22 cellular contexts compared by ENCODE assay signal in genomic region chr13:30496147-30496546, GRCh38. TPM values are rescaled to one million over a fixed set of nuclear protein-coding genes. Genes with fewer than 3 reads are reported as not detected.
DNase-seq lines count a peak whose midpoint lies in the region; ATAC-seq, FAIRE-seq and TF ChIP-seq lines count a peak whose summit lies in the region.
"Had no signal": no experiment of that assay in that cellular context is flagged by ENCODE, and none has a peak within 500 bp of the region (broad histone marks: within the 10 kb centered on the region; RNA-seq: fewer than 3 reads in every experiment).

No MANE protein-coding gene starts in this region.

- WGBS in body of pancreas, 2 donors: 34 to 56% methylated on average over 2 of the region's 2 CpGs
- 80 to 92% methylated on average over 2 of the region's 2 CpGs for WGBS in lower leg skin, 2 donors
- WGBS in pancreas, 2 donors: 42 to 51% methylated on average over 2 of the region's 2 CpGs

- intact Hi-C loops in body of pancreas (cut with DNase I): no loop called here
- intact Hi-C loops in lower leg skin (cut with DNase I; ENCODE audit: low total_unique reads): no loop called here
- intact Hi-C loops in pancreas (cut with DNase I): no loop called here

- no peaks in the 10 kb centered on the region for H3K27me3 ChIP-seq in body of pancreas
- H3K27me3 ChIP-seq in pancreas: no peaks in the 10 kb centered on the region
- H3K27me3 ChIP-seq: BLaER1 had no signal

- TF ChIP-seq POLR2A in GM12891 (IDR thresholded peaks at IDR 0.05; ENCODE audit: low read depth, low read length) (no peak), body of pancreas (IDR thresholded peaks at IDR 0.05) (no peak), lower leg skin (IDR thresholded peaks at IDR 0.05) (no peak)

- H3K27ac ChIP-seq in body of pancreas (peak overlapping the region in 3 of 4 donors; percentile 25 to 54 (median 30)), pancreas (peak overlapping the region in 2 of 4 donors; percentile 2 to 6)
- H3K27ac ChIP-seq: 22Rv1, BLaER1, C4-2B, GM23248 had no signal

- H3K4me3 ChIP-seq in body of pancreas: no peak overlapping the region
- H3K4me3 ChIP-seq in lower leg skin (ENCODE audit: low read depth, poor library complexity, severe bottlenecking): peak overlapping the region; percentile 15
- H3K4me3 ChIP-seq in pancreas: no peak overlapping the region
- H3K4me3 ChIP-seq: BLaER1, GM12878, GM23248 had no signal

- H3K36me3 ChIP-seq in body of pancreas (replicated peaks in 1 of 2; ENCODE audit: insufficient read depth in 1 of 2, low read depth in 2 of 2) (no peaks in the 10 kb centered on the region), pancreas (no peaks in the 10 kb centered on the region)
- H3K36me3 ChIP-seq: BLaER1 had no signal

- TF ChIP-seq CTCF in body of pancreas (IDR thresholded peaks at IDR 0.05) (no peak), lower leg skin (IDR thresholded peaks at IDR 0.05) (no peak), pancreas (IDR thresholded peaks at IDR 0.05) (no peak)

- DNase-seq in GM12891 (ENCODE audit: insufficient read length, low spot score) (no peak), body of pancreas (peak in 3 of 4 donors; percentile 34 to 73 (median 70)), lower leg skin (ENCODE audit: low spot score in 2 of 2) (no peak), pancreas (peak in 2 of 6 donors; percentile 25 to 30), T1000 (lab: John Stamatoyannopoulos, UW) (no peak)
- DNase-seq: CD8-positive, alpha-beta memory T cell; DMS 273 treated with DMSO at 0.1 percent for 48 hours; DMS79; EL; GDM1; GM23248; H9 had no signal

- peak; percentile 45 for FAIRE-seq in GM12891 (lab: Jason Lieb, UNC)
- no peak for FAIRE-seq in pancreas (lab: Jason Lieb, UNC)
- FAIRE-seq: A204.1, D721Med, GM12878, GM18507 had no signal

- H3K4me1 ChIP-seq in body of pancreas (peaks cover 44% of the 10 kb centered on the region), pancreas (peaks cover 0 to 6% (median 6%) of the 10 kb centered on the region in 3 donors)

- ATAC-seq in body of pancreas: peak; percentile 61
- peak; percentile 57 to 86 (median 70) for ATAC-seq in pancreas
- ATAC-seq in HG03045 (IDR thresholded peaks at IDR 0.05; ENCODE audit: unreplicated experiment): no peak
- ATAC-seq in GM21360 (IDR thresholded peaks at IDR 0.05; ENCODE audit: unreplicated experiment): no peak
- ATAC-seq: GM12878, HCT116 had no signal

- H3K9me3 ChIP-seq in body of pancreas (no peaks in the 10 kb centered on the region), pancreas (no peaks in the 10 kb centered on the region)
- H3K9me3 ChIP-seq: BLaER1 had no signal

TF ChIP-seq in GM12891, 5 proteins besides CTCF, POLR2A, EP300 and RAD21:
- no peak for TF ChIP-seq PAX5 (IDR thresholded peaks at IDR 0.05; ENCODE audit: insufficient read depth, low read length, severe bottlenecking)
- no peak for TF ChIP-seq POU2F2 (IDR thresholded peaks at IDR 0.05; ENCODE audit: low read depth, low read length)
- no peak for TF ChIP-seq SPI1 (IDR thresholded peaks at IDR 0.05; ENCODE audit: low read depth, low read length)
- TF ChIP-seq POLR2AphosphoS5 (IDR thresholded peaks at IDR 0.05; ENCODE audit: low read depth, low read length): no peak
- no peak for TF ChIP-seq TAF1 (IDR thresholded peaks at IDR 0.05; ENCODE audit: low read depth, low read length)

RNA-seq across cellular contexts. Expression of gene HMGB1, which starts 30.4 kb away (rescaled TPM):
- polyA plus RNA-seq in GM12891 (2012; ENCODE audit: low read depth, missing spikeins): 428 TPM
- total RNA-seq in body of pancreas (10 to 100 TPM; 54.4 to 97.3 TPM), lower leg skin (100 to 1,000 TPM; 158 to 262 (median 208) TPM), pancreas (100 to 1,000 TPM in 1 of 6 donors, 10 to 100 TPM in 5; 53.5 to 116 (median 75.7) TPM)
- polyA plus RNA-seq in pancreas: 100 to 1,000 TPM; 101 to 196 TPM

Comparison
In these comparisons a context has a peak if more than half of its experiments do, and no peak if none do; other contexts are left out.
1. DNase-seq: peak in body of pancreas (3 of 4); none in GM12891 (single experiment), lower leg skin (0 of 2) and T1000 (single experiment).
2. ATAC-seq: peak in body of pancreas (single experiment) and pancreas (4 of 4); none in HG03045 (single experiment) and GM21360 (single experiment).